1 cellular context compared by ENCODE assay signal in the genomic region with DNA sequence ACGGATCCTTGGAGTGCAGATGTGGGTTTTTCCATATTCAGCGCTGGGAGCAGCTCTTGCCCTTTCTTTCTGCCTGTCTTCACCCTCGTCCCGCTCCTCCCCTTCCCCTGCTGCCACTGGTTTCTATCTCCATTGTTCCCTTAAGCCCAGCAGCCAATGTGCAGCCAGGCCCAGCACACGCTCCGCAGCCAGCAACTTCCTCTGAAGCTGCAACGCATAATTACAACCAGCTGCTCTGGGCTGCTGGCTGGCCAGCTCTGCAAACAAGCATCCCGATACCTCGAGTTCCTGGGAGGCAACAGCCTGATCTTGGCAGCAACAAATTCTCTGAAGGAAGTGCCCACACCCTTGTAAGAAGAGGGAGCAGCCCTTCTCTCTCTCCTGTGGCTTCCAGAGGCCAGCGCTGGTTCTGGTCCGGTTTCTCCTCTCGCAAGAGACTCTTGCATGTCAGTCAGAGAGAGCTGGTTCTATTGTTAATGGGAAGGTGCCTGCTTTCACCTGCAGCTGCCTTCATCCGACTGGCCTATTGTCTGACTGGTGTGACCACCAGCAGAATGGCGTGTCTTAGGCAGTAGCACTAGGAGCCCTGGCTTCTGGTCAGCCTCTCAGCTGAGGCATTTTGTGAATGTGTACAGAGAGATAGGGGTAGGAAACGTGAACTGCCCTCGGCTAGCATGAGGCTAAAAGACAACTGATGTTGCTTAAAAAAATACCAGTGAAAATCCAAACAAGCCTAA.
TF ChIP-seq lines count a peak whose summit lies in the region.

No MANE protein-coding gene starts in this region.

TF ChIP-seq in HepG2, 621 proteins besides CTCF, POLR2A, EP300 and RAD21 (continued from another document):
- TF ChIP-seq, protein P1, sequence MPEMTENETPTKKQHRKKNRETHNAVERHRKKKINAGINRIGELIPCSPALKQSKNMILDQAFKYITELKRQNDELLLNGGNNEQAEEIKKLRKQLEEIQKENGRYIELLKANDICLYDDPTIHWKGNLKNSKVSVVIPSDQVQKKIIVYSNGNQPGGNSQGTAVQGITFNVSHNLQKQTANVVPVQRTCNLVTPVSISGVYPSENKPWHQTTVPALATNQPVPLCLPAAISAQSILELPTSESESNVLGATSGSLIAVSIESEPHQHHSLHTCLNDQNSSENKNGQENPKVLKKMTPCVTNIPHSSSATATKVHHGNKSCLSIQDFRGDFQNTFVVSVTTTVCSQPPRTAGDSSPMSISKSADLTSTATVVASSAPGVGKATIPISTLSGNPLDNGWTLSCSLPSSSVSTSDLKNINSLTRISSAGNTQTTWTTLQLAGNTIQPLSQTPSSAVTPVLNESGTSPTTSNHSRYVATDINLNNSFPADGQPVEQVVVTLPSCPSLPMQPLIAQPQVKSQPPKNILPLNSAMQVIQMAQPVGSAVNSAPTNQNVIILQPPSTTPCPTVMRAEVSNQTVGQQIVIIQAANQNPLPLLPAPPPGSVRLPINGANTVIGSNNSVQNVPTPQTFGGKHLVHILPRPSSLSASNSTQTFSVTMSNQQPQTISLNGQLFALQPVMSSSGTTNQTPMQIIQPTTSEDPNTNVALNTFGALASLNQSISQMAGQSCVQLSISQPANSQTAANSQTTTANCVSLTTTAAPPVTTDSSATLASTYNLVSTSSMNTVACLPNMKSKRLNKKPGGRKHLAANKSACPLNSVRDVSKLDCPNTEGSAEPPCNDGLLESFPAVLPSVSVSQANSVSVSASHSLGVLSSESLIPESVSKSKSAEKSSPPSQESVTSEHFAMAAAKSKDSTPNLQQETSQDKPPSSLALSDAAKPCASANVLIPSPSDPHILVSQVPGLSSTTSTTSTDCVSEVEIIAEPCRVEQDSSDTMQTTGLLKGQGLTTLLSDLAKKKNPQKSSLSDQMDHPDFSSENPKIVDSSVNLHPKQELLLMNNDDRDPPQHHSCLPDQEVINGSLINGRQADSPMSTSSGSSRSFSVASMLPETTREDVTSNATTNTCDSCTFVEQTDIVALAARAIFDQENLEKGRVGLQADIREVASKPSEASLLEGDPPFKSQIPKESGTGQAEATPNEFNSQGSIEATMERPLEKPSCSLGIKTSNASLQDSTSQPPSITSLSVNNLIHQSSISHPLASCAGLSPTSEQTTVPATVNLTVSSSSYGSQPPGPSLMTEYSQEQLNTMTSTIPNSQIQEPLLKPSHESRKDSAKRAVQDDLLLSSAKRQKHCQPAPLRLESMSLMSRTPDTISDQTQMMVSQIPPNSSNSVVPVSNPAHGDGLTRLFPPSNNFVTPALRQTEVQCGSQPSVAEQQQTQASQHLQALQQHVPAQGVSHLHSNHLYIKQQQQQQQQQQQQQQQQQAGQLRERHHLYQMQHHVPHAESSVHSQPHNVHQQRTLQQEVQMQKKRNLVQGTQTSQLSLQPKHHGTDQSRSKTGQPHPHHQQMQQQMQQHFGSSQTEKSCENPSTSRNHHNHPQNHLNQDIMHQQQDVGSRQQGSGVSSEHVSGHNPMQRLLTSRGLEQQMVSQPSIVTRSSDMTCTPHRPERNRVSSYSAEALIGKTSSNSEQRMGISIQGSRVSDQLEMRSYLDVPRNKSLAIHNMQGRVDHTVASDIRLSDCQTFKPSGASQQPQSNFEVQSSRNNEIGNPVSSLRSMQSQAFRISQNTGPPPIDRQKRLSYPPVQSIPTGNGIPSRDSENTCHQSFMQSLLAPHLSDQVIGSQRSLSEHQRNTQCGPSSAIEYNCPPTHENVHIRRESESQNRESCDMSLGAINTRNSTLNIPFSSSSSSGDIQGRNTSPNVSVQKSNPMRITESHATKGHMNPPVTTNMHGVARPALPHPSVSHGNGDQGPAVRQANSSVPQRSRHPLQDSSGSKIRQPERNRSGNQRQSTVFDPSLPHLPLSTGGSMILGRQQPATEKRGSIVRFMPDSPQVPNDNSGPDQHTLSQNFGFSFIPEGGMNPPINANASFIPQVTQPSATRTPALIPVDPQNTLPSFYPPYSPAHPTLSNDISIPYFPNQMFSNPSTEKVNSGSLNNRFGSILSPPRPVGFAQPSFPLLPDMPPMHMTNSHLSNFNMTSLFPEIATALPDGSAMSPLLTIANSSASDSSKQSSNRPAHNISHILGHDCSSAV (CRISPR knock-in tag; IDR thresholded peaks at IDR 0.05; ENCODE audit: borderline replicate concordance): no peak
- no peak for TF ChIP-seq ZNF567 (CRISPR knock-in tag; IDR thresholded peaks at IDR 0.05; ENCODE audit: borderline replicate concordance)
- TF ChIP-seq, protein P2, sequence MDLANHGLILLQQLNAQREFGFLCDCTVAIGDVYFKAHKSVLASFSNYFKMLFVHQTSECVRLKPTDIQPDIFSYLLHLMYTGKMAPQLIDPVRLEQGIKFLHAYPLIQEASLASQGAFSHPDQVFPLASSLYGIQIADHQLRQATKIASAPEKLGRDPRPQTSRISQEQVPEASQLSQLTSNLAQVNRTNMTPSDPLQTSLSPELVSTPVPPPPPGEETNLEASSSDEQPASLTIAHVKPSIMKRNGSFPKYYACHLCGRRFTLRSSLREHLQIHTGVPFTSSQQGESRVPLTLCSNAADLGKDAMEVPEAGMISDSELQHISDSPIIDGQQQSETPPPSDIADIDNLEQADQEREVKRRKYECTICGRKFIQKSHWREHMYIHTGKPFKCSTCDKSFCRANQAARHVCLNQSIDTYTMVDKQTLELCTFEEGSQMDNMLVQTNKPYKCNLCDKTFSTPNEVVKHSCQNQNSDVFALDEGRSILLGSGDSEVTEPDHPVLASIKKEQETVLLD (CRISPR knock-in tag; IDR thresholded peaks at IDR 0.05; ENCODE audit: low read depth): no peak
